Comparison of ENCODE assay signal across 21 cellular contexts in the genomic region with DNA sequence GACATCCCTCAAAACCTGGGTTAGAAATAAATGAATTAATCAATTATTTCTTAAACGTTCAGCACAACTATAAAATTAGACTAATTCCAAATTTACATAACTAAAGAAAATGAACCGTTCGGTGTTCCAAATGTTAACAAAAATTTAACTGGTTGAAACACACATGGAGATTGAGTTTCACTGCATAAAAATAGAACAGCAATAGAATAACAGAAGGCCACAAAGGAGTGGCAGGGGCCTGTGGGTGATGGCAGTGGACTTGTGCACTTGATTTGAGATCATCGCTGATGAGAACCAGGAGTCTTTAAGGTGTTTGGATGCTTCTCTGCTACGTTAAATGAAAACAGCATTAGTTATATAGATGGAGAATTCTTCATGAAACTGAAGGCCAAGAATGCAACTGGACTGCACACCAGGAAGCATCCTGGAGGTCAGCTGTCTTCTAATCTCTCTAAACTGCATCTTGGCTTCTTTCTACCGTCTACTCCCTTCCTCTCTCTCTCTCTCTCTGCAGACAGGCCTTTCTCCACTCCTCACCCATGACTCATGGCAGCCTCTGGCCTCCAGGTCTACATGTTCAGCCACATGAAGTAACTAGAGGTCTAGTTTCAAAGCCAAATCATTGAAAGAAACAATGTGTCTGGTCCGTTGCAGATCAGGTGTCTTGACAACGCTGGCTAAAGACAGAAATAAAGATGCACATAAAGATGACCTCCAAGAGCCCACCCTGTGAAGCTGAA.
DNase-seq lines count a peak whose midpoint lies in the region; ATAC-seq, FAIRE-seq and TF ChIP-seq lines count a peak whose summit lies in the region.
"Had no signal": no experiment of that assay in that cellular context is flagged by ENCODE, and none has a peak within 500 bp of the region (broad histone marks: within the 10 kb centered on the region; RNA-seq: fewer than 3 reads in every experiment).

No MANE protein-coding gene starts in this region.

- H3K27me3 ChIP-seq in GM23248 (replicated peaks; ENCODE audit: insufficient read depth) (no peaks in the 10 kb centered on the region), PC-3 (ENCODE audit: low read length) (no peaks in the 10 kb centered on the region), endothelial cell of umbilical vein (ENCODE audit: control insufficient read depth in 2 of 2, insufficient read depth in 2 of 2, low read length in 2 of 2) (no peaks in the 10 kb centered on the region), osteoblast (ENCODE audit: insufficient read depth, low read length) (no peaks in the 10 kb centered on the region)
- H3K27me3 ChIP-seq: esophagus muscularis mucosa had no signal

- H3K9me2 ChIP-seq in GM23248 (ENCODE audit: insufficient read depth) (no peaks in the 10 kb centered on the region), PC-3 (replicated peaks; ENCODE audit: low read length) (no peaks in the 10 kb centered on the region)

- in situ Hi-C loops in GM23248 (cut with MboI) = no loop called here

- H3K36me3 Mint-ChIP-seq in stimulated activated memory B cell treated with anti-CD40 and anti-IgM and Interleukin-4, amounts not matched to agents 10 μg/mL and 1 μg/mL and 100 μg/mL, for 72 hours = no peaks in the 10 kb centered on the region
- H3K36me3 Mint-ChIP-seq: IgD-negative memory B cell had no signal

- no peak for ATAC-seq in PC-3
- ATAC-seq in stimulated activated memory B cell treated with anti-CD40 and anti-IgM and Interleukin-4, amounts not matched to agents 10 μg/mL and 1 μg/mL and 100 μg/mL, for 72 hours = no peak
- ATAC-seq: activated CD4-positive, CD25-positive, alpha-beta regulatory T cell treated with anti-CD3 and anti-CD28 coated beads, Interleukin-2, amount 50 U/mL, for 24 hours had no signal

- H3K79me2 ChIP-seq in GM23248 (ENCODE audit: insufficient read depth) = no peaks in the 10 kb centered on the region
- no peaks in the 10 kb centered on the region for H3K79me2 ChIP-seq in PC-3 (ENCODE audit: low read length)
- H3K79me2 ChIP-seq in endothelial cell of umbilical vein (ENCODE audit: control insufficient read depth, insufficient read depth, low read length) = no peaks in the 10 kb centered on the region
- no peaks in the 10 kb centered on the region for H3K79me2 ChIP-seq in osteoblast (ENCODE audit: insufficient read depth, low read length)
- H3K79me2 ChIP-seq: parathyroid adenoma had no signal

- H3K9ac ChIP-seq in GM23248 = no peak overlapping the region
- H3K9ac ChIP-seq in PC-3 (ENCODE audit: low read length) = no peak overlapping the region
- no peak overlapping the region for H3K9ac ChIP-seq in endothelial cell of umbilical vein (replicated peaks; ENCODE audit: extremely low read depth, insufficient read depth, low read length)
- H3K9ac ChIP-seq: parathyroid adenoma had no signal

- H2AFZ ChIP-seq in GM23248 (0 out of 2 replicates have a peak overlapping the region, but pooled peaks have one; percentile 44), PC-3 (ENCODE audit: low read length) (0 out of 2 replicates have a peak overlapping the region, but pooled peaks have one; percentile 13), endothelial cell of umbilical vein (ENCODE audit: low read depth, low read length) (peak overlapping the region; percentile 68), osteoblast (ENCODE audit: low read length) (no peak overlapping the region)
- H2AFZ ChIP-seq: parathyroid adenoma had no signal

- CTCF ChIA-PET in PC-3 (lab: Charles Lee) = no interaction called here
- CTCF ChIA-PET in endothelial cell of umbilical vein (lab: Charles Lee) = interaction anchor here (0.9 to 1.5 kb wide), 2 partner anchors 9 to 177 kb away, joined by 3 read pairs; no protein-coding TSS in a partner anchor

- H3K9me1 ChIP-seq in endothelial cell of umbilical vein (replicated peaks; ENCODE audit: control insufficient read depth, extremely low read depth, insufficient read depth, low read length) = no peaks in the 10 kb centered on the region

- H3K27me3 Mint-ChIP-seq in stimulated activated memory B cell treated with anti-CD40 and anti-IgM and Interleukin-4, amounts not matched to agents 10 μg/mL and 1 μg/mL and 100 μg/mL, for 72 hours = no peaks in the 10 kb centered on the region
- H3K27me3 Mint-ChIP-seq: dendritic cell treated with granulocyte-macrophage colony-stimulating factor and Interleukin-4, amounts not matched to agents 40 ng/mL and 50 ng/mL, for 4 days; IgD-negative memory B cell had no signal

- no peaks in the 10 kb centered on the region for H3K4me1 Mint-ChIP-seq in stimulated activated memory B cell treated with anti-CD40 and anti-IgM and Interleukin-4, amounts not matched to agents 10 μg/mL and 1 μg/mL and 100 μg/mL, for 72 hours
- H3K4me1 Mint-ChIP-seq: IgD-negative memory B cell had no signal

- 77 to 80% methylated on average over 8 of the region's 8 CpGs for WGBS in GM23248 (ENCODE audit: low coverage in 1 of 2, low lambda C conversion rate in 2 of 2, missing lambda C conversion rate in 2 of 2), 2 experiments

- H3K4me1 ChIP-seq in GM23248 (ENCODE audit: insufficient read depth) (peaks cover 16% of the 10 kb centered on the region), PC-3 (ENCODE audit: insufficient read depth, low read length) (0 out of 2 replicates have a peak, but pooled peaks cover under 1% of the 10 kb centered on the region), endothelial cell of umbilical vein (ENCODE audit: control insufficient read depth, extremely low read depth, insufficient read depth, low read length) (peaks cover 20% of the 10 kb centered on the region), osteoblast (ENCODE audit: insufficient read depth, low read length) (peaks cover under 1% of the 10 kb centered on the region)
- H3K4me1 ChIP-seq: esophagus muscularis mucosa, parathyroid adenoma had no signal

- no peak for TF ChIP-seq POLR2A in endothelial cell of umbilical vein (IDR thresholded peaks at IDR 0.05; ENCODE audit: low read depth, low read length)

- H3F3A ChIP-seq in GM23248 (ENCODE audit: insufficient read depth) = peaks cover 13% of the 10 kb centered on the region
- no peaks in the 10 kb centered on the region for H3F3A ChIP-seq in PC-3 (ENCODE audit: low read length, unreplicated experiment)

- H3K27ac Mint-ChIP-seq in stimulated activated memory B cell treated with anti-CD40 and anti-IgM and Interleukin-4, amounts not matched to agents 10 μg/mL and 1 μg/mL and 100 μg/mL, for 72 hours = no peak overlapping the region
- H3K27ac Mint-ChIP-seq: dendritic cell treated with granulocyte-macrophage colony-stimulating factor and Interleukin-4, amounts not matched to agents 40 ng/mL and 50 ng/mL, for 4 days; IgD-negative memory B cell; T-helper 1 cell treated with Interleukin-12 subunit alpha and Interleukin-12 subunit beta and Interleukin-4 antibody, amounts not matched to agents 30 μg/mL and 1 μg/mL, for 36 hours had no signal

- TF ChIP-seq CTCF in PC-3 (conservative IDR thresholded peaks at IDR 0.05; ENCODE audit: low read depth, low read length) (no peak), endothelial cell of umbilical vein (IDR thresholded peaks at IDR 0.05; ENCODE audit: extremely low read depth in 1 of 2, insufficient read depth in 1 of 2, low read depth in 1 of 2, low read length in 2 of 2) (no peak), osteoblast (IDR thresholded peaks at IDR 0.05; ENCODE audit: extremely low read depth, low read depth, low read length) (no peak)

- dilution Hi-C loops in endothelial cell of umbilical vein (cut with MboI; ENCODE audit: extremely low pct_ligation_motif_present, low sequenced_read_pairs) = no loop called here

- BruUV-seq in PC-3 (replicated peaks; lab: Mats Ljungman, UMichigan) = no TSS peak
- BruUV-seq in endothelial cell of umbilical vein (replicated peaks; lab: Mats Ljungman, UMichigan) = no TSS peak

- no peaks in the 10 kb centered on the region for H3K9me3 Mint-ChIP-seq in stimulated activated memory B cell treated with anti-CD40 and anti-IgM and Interleukin-4, amounts not matched to agents 10 μg/mL and 1 μg/mL and 100 μg/mL, for 72 hours
- H3K9me3 Mint-ChIP-seq: dendritic cell treated with granulocyte-macrophage colony-stimulating factor and Interleukin-4, amounts not matched to agents 40 ng/mL and 50 ng/mL, for 4 days; IgD-negative memory B cell had no signal

- FAIRE-seq in endothelial cell of umbilical vein (lab: Jason Lieb, UNC) = no peak

- POLR2A ChIA-PET in PC-3 (lab: Charles Lee; ENCODE audit: unreplicated experiment) = no interaction called here
- POLR2A ChIA-PET in endothelial cell of umbilical vein (lab: Charles Lee) = no interaction called here

- H3K36me3 ChIP-seq in GM23248 (ENCODE audit: low read depth) (no peaks in the 10 kb centered on the region), PC-3 (ENCODE audit: low read depth, low read length) (no peaks in the 10 kb centered on the region), endothelial cell of umbilical vein (ENCODE audit: control insufficient read depth in 2 of 2, extremely low read depth in 1 of 2, insufficient read depth in 2 of 2, low read length in 2 of 2) (no peaks in the 10 kb centered on the region), osteoblast (ENCODE audit: insufficient read depth, low read length) (no peaks in the 10 kb centered on the region)
- H3K36me3 ChIP-seq: esophagus muscularis mucosa, thoracic aorta had no signal

- intact Hi-C loops in PC-3 (cut with micrococcal nuclease) = no loop called here
- intact Hi-C loops in endothelial cell of umbilical vein (cut with micrococcal nuclease) = loop anchor here (5.0 kb wide), 1 partner anchor 104 kb away; no protein-coding TSS in a partner anchor

- no peaks in the 10 kb centered on the region for H4K20me1 ChIP-seq in GM23248 (ENCODE audit: insufficient read depth)
- H4K20me1 ChIP-seq in PC-3 (ENCODE audit: low read length) = no peaks in the 10 kb centered on the region
- H4K20me1 ChIP-seq in endothelial cell of umbilical vein (replicated peaks; ENCODE audit: control insufficient read depth, extremely low read depth, insufficient read depth, low read length) = no peaks in the 10 kb centered on the region
- H4K20me1 ChIP-seq in osteoblast (ENCODE audit: insufficient read depth, low read length) = no peaks in the 10 kb centered on the region

- no peak overlapping the region for H3K4me3 Mint-ChIP-seq in stimulated activated memory B cell treated with anti-CD40 and anti-IgM and Interleukin-4, amounts not matched to agents 10 μg/mL and 1 μg/mL and 100 μg/mL, for 72 hours
- H3K4me3 Mint-ChIP-seq: dendritic cell treated with granulocyte-macrophage colony-stimulating factor and Interleukin-4, amounts not matched to agents 40 ng/mL and 50 ng/mL, for 4 days; IgD-negative memory B cell; T-helper 1 cell treated with Interleukin-12 subunit alpha and Interleukin-12 subunit beta and Interleukin-4 antibody, amounts not matched to agents 30 μg/mL and 1 μg/mL, for 36 hours had no signal

- no peak overlapping the region for H3K4me3 ChIP-seq in GM23248
- H3K4me3 ChIP-seq in PC-3 (ENCODE audit: low read length) = no peak overlapping the region
- no peak overlapping the region for H3K4me3 ChIP-seq in endothelial cell of umbilical vein (replicated peaks in 1 of 3; ENCODE audit: insufficient read depth in 1 of 3, low read depth in 1 of 3, low read length in 3 of 3)
- H3K4me3 ChIP-seq in osteoblast (ENCODE audit: insufficient read depth, low read length) = no peak overlapping the region
- H3K4me3 ChIP-seq: esophagus muscularis mucosa, skin epidermis, thoracic aorta had no signal

- H3K9me3 ChIP-seq in GM23248 (ENCODE audit: low read depth) (no peaks in the 10 kb centered on the region), PC-3 (ENCODE audit: low read length) (no peaks in the 10 kb centered on the region), endothelial cell of umbilical vein (replicated peaks; ENCODE audit: control insufficient read depth, insufficient read depth, low read length) (no peaks in the 10 kb centered on the region), osteoblast (ENCODE audit: low read depth, low read length) (no peaks in the 10 kb centered on the region)
- H3K9me3 ChIP-seq: esophagus muscularis mucosa, thoracic aorta had no signal

- DNase-seq in GM23248 (peak; percentile 66), PC-3 (peak; percentile 14), endothelial cell of umbilical vein (ENCODE audit: low read depth, low spot score) (no peak), osteoblast (ENCODE audit: insufficient read length, low spot score, missing footprints) (peak; percentile 66), NCI-H510A treated with DMSO at 0.1 percent for 48 hours (lab: John Stamatoyannopoulos, UW) (no peak)
- DNase-seq in activated CD4-positive, CD25-positive, alpha-beta regulatory T cell (lab: John Stamatoyannopoulos, UW) = no peak
- DNase-seq: activated gamma-delta T cell treated with Interleukin-2 at 50 U/mL for 16 hours; aorta; hippocampal formation; left cardiac atrium; NCI-H1417; NK-92 treated with Interleukin-12 subunit alpha and Interleukin-12 subunit beta, amount 100 ng/mL, for 24 hours had no signal

- H3K27ac ChIP-seq in GM23248 (no peak overlapping the region), PC-3 (ENCODE audit: low read length) (no peak overlapping the region), endothelial cell of umbilical vein (ENCODE audit: insufficient read depth, low read depth, low read length) (no peak overlapping the region), osteoblast (ENCODE audit: low read depth, low read length) (no peak overlapping the region)
- H3K27ac ChIP-seq: esophagus muscularis mucosa, parathyroid adenoma, skin epidermis, thoracic aorta had no signal

- H3K4me2 ChIP-seq in GM23248 (ENCODE audit: unreplicated experiment) (no peak overlapping the region), PC-3 (ENCODE audit: low read length) (no peak overlapping the region), endothelial cell of umbilical vein (ENCODE audit: insufficient read depth, low read length) (no peak overlapping the region), osteoblast (ENCODE audit: insufficient read depth, low read length) (no peak overlapping the region)

Comparison
In these comparisons a context has a peak if more than half of its experiments do, and no peak if none do; other contexts are left out.
1. DNase-seq: peak in GM23248 (single experiment), PC-3 (single experiment) and osteoblast (single experiment); none in endothelial cell of umbilical vein (single experiment), NCI-H510A treated with DMSO at 0.1 percent for 48 hours (single experiment) and activated CD4-positive, CD25-positive, alpha-beta regulatory T cell (0 of 4).